In genomic region chr11:18705651-18706281, GRCh38 we compare ENCODE assay signal across 9 cellular contexts. TPM values are rescaled to one million over a fixed set of nuclear protein-coding genes. Genes with fewer than 3 reads are reported as not detected.
DNase-seq lines count a peak whose midpoint lies in the region; ATAC-seq and TF ChIP-seq lines count a peak whose summit lies in the region.
"Had no signal": no experiment of that assay in that cellular context is flagged by ENCODE, and none has a peak within 500 bp of the region (broad histone marks: within the 10 kb centered on the region; RNA-seq: fewer than 3 reads in every experiment).

No MANE protein-coding gene starts in this region.

- H3K4me1 Mint-ChIP-seq in activated naive CD8-positive, alpha-beta T cell (ENCODE audit: low read depth) = peaks cover 24% of the 10 kb centered on the region

- no peaks in the 10 kb centered on the region for H3K9me3 Mint-ChIP-seq in activated naive CD8-positive, alpha-beta T cell (ENCODE audit: low read depth)
- H3K9me3 Mint-ChIP-seq: nephron had no signal

- ATAC-seq in GM19395 (IDR thresholded peaks at IDR 0.05; ENCODE audit: unreplicated experiment) = no peak

- no peaks in the 10 kb centered on the region for H3K36me3 Mint-ChIP-seq in activated naive CD8-positive, alpha-beta T cell

- H3K27ac Mint-ChIP-seq in activated naive CD8-positive, alpha-beta T cell = peak overlapping the region; percentile 74
- H3K27ac Mint-ChIP-seq: nephron had no signal

- H3K9me3 ChIP-seq in right atrium auricular region (no peaks in the 10 kb centered on the region), skeletal muscle tissue (ENCODE audit: control insufficient read depth in 3 of 3, low read length in 3 of 3) (no peaks in the 10 kb centered on the region)

- H3K4me3 ChIP-seq in right atrium auricular region = peak overlapping the region; percentile 40 to 59
- peak overlapping the region; percentile 80 to 85 (median 80) for H3K4me3 ChIP-seq in skeletal muscle tissue (ENCODE audit: low read length in 3 of 3)

- no peaks in the 10 kb centered on the region for H3K27me3 Mint-ChIP-seq in activated naive CD8-positive, alpha-beta T cell

- no peak for TF ChIP-seq CTCF in right atrium auricular region (IDR thresholded peaks at IDR 0.05)

- H3K27me3 ChIP-seq in right atrium auricular region (no peaks in the 10 kb centered on the region), skeletal muscle tissue (ENCODE audit: control insufficient read depth in 3 of 3, insufficient read depth in 3 of 3, low read length in 3 of 3) (peaks cover 0 to 19% (median 9%) of the 10 kb centered on the region in 3 donors)

- DNase-seq in NCI-H345 (lab: John Stamatoyannopoulos, UW) (peak; percentile 40), NCI-H345 treated with DMSO at 0.1 percent for 48 hours (lab: John Stamatoyannopoulos, UW; ENCODE audit: unreplicated experiment) (no peak), right atrium auricular region (ENCODE audit: low spot score) (peak; percentile 65), Kasumi-1 (lab: John Stamatoyannopoulos, UW) (no peak), AG20443 (ENCODE audit: low spot score) (no peak)

- peak overlapping the region; percentile 51 to 72 (median 63) for H3K9ac ChIP-seq in skeletal muscle tissue (ENCODE audit: low read depth in 1 of 3, low read length in 3 of 3)

- H3K27ac ChIP-seq in right atrium auricular region (peak overlapping the region; percentile 53 to 79), skeletal muscle tissue (ENCODE audit: low read depth, low read length) (no peak overlapping the region)

- peak overlapping the region; percentile 81 for H3K4me3 Mint-ChIP-seq in activated naive CD8-positive, alpha-beta T cell
- H3K4me3 Mint-ChIP-seq: nephron had no signal

- H3K36me3 ChIP-seq in right atrium auricular region = peaks cover 9% of the 10 kb centered on the region
- peaks cover 6 to 14% (median 12%) of the 10 kb centered on the region in 3 donors for H3K36me3 ChIP-seq in skeletal muscle tissue (ENCODE audit: control insufficient read depth in 3 of 3, insufficient read depth in 3 of 3, low read length in 3 of 3)

- H3K4me1 ChIP-seq in right atrium auricular region (peaks cover 0 to 42% of the 10 kb centered on the region in 2 donors), skeletal muscle tissue (ENCODE audit: control insufficient read depth in 3 of 3, insufficient read depth in 3 of 3, low read length in 3 of 3) (peaks cover 13 to 31% (median 27%) of the 10 kb centered on the region in 3 donors)

RNA-seq across cellular contexts. Expression of gene TMEM86A, which starts 7.2 kb away (rescaled TPM):
- total RNA-seq in right atrium auricular region (1 to 10 TPM; 2.6 to 4.6 TPM), skeletal muscle tissue (3.1 TPM)

RNA-seq across cellular contexts. Expression of gene IGSF22, which starts 20.2 kb away (rescaled TPM):
- total RNA-seq in right atrium auricular region = under 1 TPM in 1 of 2 donors, not detected in 1; 0.39 TPM
- total RNA-seq in skeletal muscle tissue = 7.3 TPM

Comparison
In these comparisons a context has a peak if more than half of its experiments do, and no peak if none do; other contexts are left out.
1. DNase-seq: peak in NCI-H345 (single experiment) and right atrium auricular region (single experiment); none in NCI-H345 treated with DMSO at 0.1 percent for 48 hours (single experiment), Kasumi-1 (0 of 2) and AG20443 (single experiment).